ENCODE assay signal across 10 cellular contexts in the genomic region with DNA sequence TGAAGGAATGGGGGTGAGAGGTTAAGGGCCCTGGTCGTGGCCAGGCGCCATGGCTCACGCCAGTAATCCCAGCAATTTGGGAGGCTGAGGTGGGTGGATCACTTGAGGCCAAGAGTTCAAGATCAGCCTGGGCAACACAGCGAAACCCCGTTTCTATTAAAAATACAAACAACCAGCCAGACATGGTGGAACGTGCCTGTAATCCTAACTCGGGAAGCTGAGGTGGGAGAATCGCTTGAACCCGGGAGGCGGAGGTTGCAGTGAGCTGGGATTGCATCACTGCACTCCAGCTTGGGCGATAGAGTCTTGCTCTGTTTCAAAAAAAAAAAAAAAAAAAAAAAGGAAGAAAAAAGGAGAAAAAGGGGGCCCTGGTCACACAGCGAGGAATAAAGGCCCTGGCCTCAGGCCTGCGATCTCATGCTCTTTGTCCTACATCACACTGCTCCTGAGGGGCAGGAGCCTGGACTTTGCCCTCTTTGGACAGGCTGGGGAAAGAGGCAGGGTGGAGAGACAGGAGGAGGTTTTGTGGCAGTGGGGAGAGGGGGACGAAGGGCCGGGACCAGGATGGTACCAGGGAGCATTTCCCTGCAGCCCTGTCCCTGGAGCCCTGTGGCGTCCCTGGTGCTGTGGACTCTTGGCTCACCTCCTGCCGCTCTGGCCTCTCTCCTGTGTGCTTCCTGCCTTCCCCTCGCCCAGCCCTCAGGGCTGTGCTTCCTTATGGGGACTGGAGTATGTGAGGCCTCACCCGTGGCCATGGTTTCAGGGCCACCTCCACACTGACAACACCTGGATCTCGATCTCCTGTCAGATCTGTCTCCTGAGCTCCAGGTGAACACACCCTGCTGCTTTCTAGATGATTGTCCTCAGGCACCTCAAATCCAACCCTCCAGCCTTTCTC. TPM values are rescaled to one million over a fixed set of nuclear protein-coding genes. Genes with fewer than 3 reads are reported as not detected.
DNase-seq lines count a peak whose midpoint lies in the region; ATAC-seq and TF ChIP-seq lines count a peak whose summit lies in the region.
"Had no signal": no experiment of that assay in that cellular context is flagged by ENCODE, and none has a peak within 500 bp of the region (broad histone marks: within the 10 kb centered on the region; RNA-seq: fewer than 3 reads in every experiment).

No MANE protein-coding gene starts in this region.

- TF ChIP-seq EP300 in esophagus muscularis mucosa (IDR thresholded peaks at IDR 0.05), result no peak

- H3K27ac ChIP-seq in esophagus muscularis mucosa (replicated peaks in 1 of 4), result peak overlapping the region in 3 of 4 donors; percentile 39 to 41 (median 40)
- H3K27ac ChIP-seq in neural progenitor cell, result no peak overlapping the region
- H3K27ac ChIP-seq: cardiac muscle cell had no signal

- H3K9ac ChIP-seq in neural progenitor cell, result no peak overlapping the region

- WGBS in esophagus muscularis mucosa, result 81% methylated on average over 20 of the region's 20 CpGs

- H3K27me3 Mint-ChIP-seq in neural progenitor cell (ENCODE audit: insufficient read depth, low read depth), result peaks cover 5% of the 10 kb centered on the region

- H3F3A ChIP-seq in neural progenitor cell (ENCODE audit: low read depth), result no peaks in the 10 kb centered on the region

- no peaks in the 10 kb centered on the region for H3K36me3 ChIP-seq in esophagus muscularis mucosa
- no peaks in the 10 kb centered on the region for H3K36me3 ChIP-seq in neural progenitor cell
- H3K36me3 ChIP-seq: cardiac muscle cell had no signal

- peaks cover 2% of the 10 kb centered on the region for H3K4me1 Mint-ChIP-seq in neural progenitor cell

- H3K4me3 ChIP-seq in esophagus muscularis mucosa, result no peak overlapping the region
- no peak overlapping the region for H3K4me3 ChIP-seq in neural progenitor cell
- H3K4me3 ChIP-seq: cardiac muscle cell had no signal

- H3K27ac Mint-ChIP-seq in neural progenitor cell, result peak overlapping the region; percentile 69

- intact Hi-C loops in esophagus muscularis mucosa (cut with DNase I), result no loop called here

- POLR2A ChIA-PET in HEK293T (lab: Yijun Ruan, JAX), result interaction anchor here (1.0 to 1.2 kb wide), 2 partner anchors 38 to 97 kb away, joined by 3 to 4 read pairs; a partner anchor contains a TSS

- ATAC-seq in GM19452 (IDR thresholded peaks at IDR 0.05; ENCODE audit: unreplicated experiment) (no peak), HG03521 (IDR thresholded peaks at IDR 0.05; ENCODE audit: unreplicated experiment) (no peak)

- DNase-seq in COLO668 (lab: John Stamatoyannopoulos, UW; ENCODE audit: unreplicated experiment) (peak; percentile 36), NOMO-1 treated with DMSO at 0.1 percent for 48 hours (lab: John Stamatoyannopoulos, UW; ENCODE audit: unreplicated experiment) (peak; percentile 38), esophagus muscularis mucosa (ENCODE audit: extremely low spot score) (no peak), neural progenitor cell (ENCODE audit: low spot score) (no peak), SW 1271 (lab: John Stamatoyannopoulos, UW) (no peak), HEK293T (ENCODE audit: extremely low spot score) (no peak)
- DNase-seq: SHP77 had no signal

- H3K27me3 ChIP-seq in esophagus muscularis mucosa, result no peaks in the 10 kb centered on the region
- no peaks in the 10 kb centered on the region for H3K27me3 ChIP-seq in neural progenitor cell
- H3K27me3 ChIP-seq: cardiac muscle cell had no signal

- no peaks in the 10 kb centered on the region for H3K9me3 ChIP-seq in esophagus muscularis mucosa
- no peaks in the 10 kb centered on the region for H3K9me3 ChIP-seq in neural progenitor cell (ENCODE audit: low read depth)

- no peaks in the 10 kb centered on the region for H3K9me3 Mint-ChIP-seq in neural progenitor cell

- no peak overlapping the region for H2AFZ ChIP-seq in neural progenitor cell (replicated peaks)

- peaks cover 0 to 9% (median 2%) of the 10 kb centered on the region in 4 donors for H3K4me1 ChIP-seq in esophagus muscularis mucosa
- H3K4me1 ChIP-seq in neural progenitor cell, result no peaks in the 10 kb centered on the region

- H4K20me1 ChIP-seq in neural progenitor cell (ENCODE audit: low read depth), result no peaks in the 10 kb centered on the region

- no peak overlapping the region for H3K4me2 ChIP-seq in neural progenitor cell

- no peak overlapping the region for H3K4me3 Mint-ChIP-seq in neural progenitor cell

- CTCF ChIA-PET in HEK293T (lab: Yijun Ruan, JAX), result interaction anchor here (1.5 kb wide), 1 partner anchor 38 kb away, joined by 4 read pairs; a partner anchor contains a TSS

- no peak for TF ChIP-seq POLR2A in esophagus muscularis mucosa (IDR thresholded peaks at IDR 0.05; ENCODE audit: low read depth)

- no peaks in the 10 kb centered on the region for H3K36me3 Mint-ChIP-seq in neural progenitor cell

- H3K79me2 ChIP-seq in neural progenitor cell (ENCODE audit: low read depth), result no peaks in the 10 kb centered on the region

- no peak for TF ChIP-seq CTCF in esophagus muscularis mucosa (IDR thresholded peaks at IDR 0.05)
- TF ChIP-seq CTCF in neural progenitor cell (IDR thresholded peaks at IDR 0.05), result no peak

TF ChIP-seq in HEK293T, 16 proteins besides CTCF, POLR2A, EP300 and RAD21:
- TF ChIP-seq ZNF384 (IDR thresholded peaks at IDR 0.05) (no peak), LEF1 (IDR thresholded peaks at IDR 0.05; ENCODE audit: borderline replicate concordance) (no peak), ARNT (IDR thresholded peaks at IDR 0.05) (no peak), FOXM1 (IDR thresholded peaks at IDR 0.05; ENCODE audit: borderline replicate concordance) (no peak), ELF4 (IDR thresholded peaks at IDR 0.05) (no peak), SP1 (IDR thresholded peaks at IDR 0.05) (no peak), HDGF (IDR thresholded peaks at IDR 0.05; ENCODE audit: borderline replicate concordance) (no peak), L3MBTL2 (conservative IDR thresholded peaks at IDR 0.05) (no peak), FOXK2 (IDR thresholded peaks at IDR 0.05) (no peak)

RNA-seq across cellular contexts. Expression of a gene that starts 19.7 kb away (rescaled TPM):
- total RNA-seq in esophagus muscularis mucosa, result 10 to 100 TPM in 3 of 4 donors, 1 to 10 TPM in 1; 9.6 to 17.5 (median 15.2) TPM
- 5.2 and 10.4 TPM in 2 replicates for total RNA-seq in neural progenitor cell (ENCODE audit: low replicate concordance)

RNA-seq across cellular contexts. Expression of a gene that starts 38.0 kb away (rescaled TPM):
- total RNA-seq in esophagus muscularis mucosa, result 10 to 100 TPM; 42.4 to 52.0 (median 44.8) TPM
- 17.7 and 27.5 TPM in 2 replicates for total RNA-seq in neural progenitor cell (ENCODE audit: low replicate concordance)

RNA-seq across cellular contexts. Expression of a gene that starts 47.3 kb away (rescaled TPM):
- total RNA-seq in esophagus muscularis mucosa, result 10 to 100 TPM; 37.8 to 40.6 (median 39.1) TPM
- 43.3 and 48.7 TPM in 2 replicates for total RNA-seq in neural progenitor cell (ENCODE audit: low replicate concordance)

RNA-seq across cellular contexts. Expression of a gene that starts 47.6 kb away (rescaled TPM):
- total RNA-seq in esophagus muscularis mucosa, result 10 to 100 TPM; 14.6 to 31.4 (median 21.2) TPM
- 28.0 and 37.3 TPM in 2 replicates for total RNA-seq in neural progenitor cell (ENCODE audit: low replicate concordance)

Comparison
In these comparisons a context has a peak if more than half of its experiments do, and no peak if none do; other contexts are left out.
1. DNase-seq: peak in COLO668 (single experiment) and NOMO-1 treated with DMSO at 0.1 percent for 48 hours (single experiment); none in esophagus muscularis mucosa (single experiment), neural progenitor cell (single experiment), SW 1271 (0 of 2) and HEK293T (single experiment).